1 cellular context compared by ENCODE assay signal in genomic region chr11:44188643-44189042, GRCh38.
TF ChIP-seq lines count a peak whose summit lies in the region.

No MANE protein-coding gene starts in this region.

TF ChIP-seq in HepG2, 621 proteins besides CTCF, POLR2A, EP300 and RAD21 (continued from another document):
- no peak for TF ChIP-seq ZNF318 (CRISPR knock-in tag; IDR thresholded peaks at IDR 0.05)
- 0 out of 2 replicates have a peak, but pooled peaks have one; percentile 41 for TF ChIP-seq ZNF280D (CRISPR knock-in tag; IDR thresholded peaks at IDR 0.05)
- TF ChIP-seq ZZZ3 (CRISPR knock-in tag; IDR thresholded peaks at IDR 0.05; ENCODE audit: borderline replicate concordance), result no peak
- TF ChIP-seq ZNF225 (CRISPR knock-in tag; IDR thresholded peaks at IDR 0.05), result no peak
